Comparison of ENCODE assay signal across 23 cellular contexts in genomic region chr4:140738111-140738510, GRCh38.
"Had no signal": no experiment of that assay in that cellular context is flagged by ENCODE, and none has a peak within 500 bp of the region (broad histone marks: within the 10 kb centered on the region; RNA-seq: fewer than 3 reads in every experiment).

No MANE protein-coding gene starts in this region.

- H3K36me3 ChIP-seq: esophagus squamous epithelium, heart right ventricle, right lobe of liver, thoracic aorta, vagina had no signal

- H3K36me3 Mint-ChIP-seq: activated naive CD4-positive, alpha-beta T cell treated with anti-CD3 and anti-CD28 coated beads, Interleukin-2, amount 50 U/mL, for 24 hours; natural killer cell treated with Interleukin-12 subunit alpha and Interleukin-12 subunit beta and Interleukin-15 and Interleukin-18, amount 100 ng/mL, for 72 hours had no signal

- H3K4me1 Mint-ChIP-seq: activated CD4-positive, alpha-beta memory T cell treated with anti-CD3 and anti-CD28 coated beads, Interleukin-2, amount 10 ng/mL, durations not matched to agents 7 days and 5 days; activated CD4-positive, alpha-beta T cell treated with anti-CD3 and anti-CD28 coated beads, Interleukin-2, amount 10 ng/mL, durations not matched to agents 7 days and 5 days; activated naive CD4-positive, alpha-beta T cell treated with anti-CD3 and anti-CD28 coated beads, Interleukin-2, amount 50 U/mL, for 24 hours had no signal

- ATAC-seq: left ventricle myocardium superior; mucosa of descending colon; natural killer cell treated with Interleukin-12 subunit alpha and Interleukin-12 subunit beta and Interleukin-15 and Interleukin-18, amount 100 ng/mL, for 72 hours had no signal

- H3K9me3 Mint-ChIP-seq: activated CD4-positive, alpha-beta memory T cell treated with anti-CD3 and anti-CD28 coated beads, Interleukin-2, amount 10 ng/mL, durations not matched to agents 7 days and 5 days; activated CD4-positive, alpha-beta T cell treated with anti-CD3 and anti-CD28 coated beads, Interleukin-2, amount 10 ng/mL, durations not matched to agents 7 days and 5 days; activated naive CD4-positive, alpha-beta T cell treated with anti-CD3 and anti-CD28 coated beads, Interleukin-2, amount 50 U/mL, for 24 hours; activated T-cell treated with anti-CD3 and anti-CD28 coated beads, Interleukin-2, amount 50 U/mL, for 24 hours; natural killer cell treated with Interleukin-12 subunit alpha and Interleukin-12 subunit beta and Interleukin-15 and Interleukin-18, amount 100 ng/mL, for 72 hours; stimulated activated naive CD8-positive, alpha-beta T cell treated with anti-CD3 and anti-CD28 coated beads, Interleukin-15, Interleukin-2, amounts not matched to agents 100 ng/mL and 50 ng/mL, for 24 hours had no signal

- H3K9me3 ChIP-seq: esophagus squamous epithelium, heart right ventricle, mucosa of descending colon, right lobe of liver, thoracic aorta, vagina had no signal

- H3K4me3 Mint-ChIP-seq: activated CD4-positive, alpha-beta memory T cell treated with anti-CD3 and anti-CD28 coated beads, Interleukin-2, amount 10 ng/mL, durations not matched to agents 7 days and 5 days; activated CD4-positive, alpha-beta T cell treated with anti-CD3 and anti-CD28 coated beads, Interleukin-2, amount 10 ng/mL, durations not matched to agents 7 days and 5 days; activated naive CD4-positive, alpha-beta T cell treated with anti-CD3 and anti-CD28 coated beads, Interleukin-2, amount 50 U/mL, for 24 hours; activated T-cell treated with anti-CD3 and anti-CD28 coated beads, Interleukin-2, amount 50 U/mL, for 24 hours; natural killer cell treated with Interleukin-12 subunit alpha and Interleukin-12 subunit beta and Interleukin-15 and Interleukin-18, amount 100 ng/mL, for 72 hours; stimulated activated naive CD8-positive, alpha-beta T cell treated with anti-CD3 and anti-CD28 coated beads, Interleukin-15, Interleukin-2, amounts not matched to agents 100 ng/mL and 50 ng/mL, for 24 hours had no signal

- H3K27me3 ChIP-seq: esophagus squamous epithelium, heart right ventricle, right lobe of liver, vagina had no signal

- H3K4me3 ChIP-seq: esophagus squamous epithelium, heart right ventricle, mucosa of descending colon, right lobe of liver, thoracic aorta, vagina had no signal

- H3K27ac Mint-ChIP-seq: activated CD4-positive, alpha-beta memory T cell treated with anti-CD3 and anti-CD28 coated beads, Interleukin-2, amount 10 ng/mL, durations not matched to agents 7 days and 5 days; activated CD4-positive, alpha-beta T cell treated with anti-CD3 and anti-CD28 coated beads, Interleukin-2, amount 10 ng/mL, durations not matched to agents 7 days and 5 days; activated naive CD4-positive, alpha-beta T cell treated with anti-CD3 and anti-CD28 coated beads, Interleukin-2, amount 50 U/mL, for 24 hours; activated T-cell treated with anti-CD3 and anti-CD28 coated beads, Interleukin-2, amount 50 U/mL, for 24 hours; natural killer cell treated with Interleukin-12 subunit alpha and Interleukin-12 subunit beta and Interleukin-15 and Interleukin-18, amount 100 ng/mL, for 72 hours; stimulated activated naive CD8-positive, alpha-beta T cell treated with anti-CD3 and anti-CD28 coated beads, Interleukin-15, Interleukin-2, amounts not matched to agents 100 ng/mL and 50 ng/mL, for 24 hours had no signal

- DNase-seq: activated CD4-positive, alpha-beta memory T cell treated with anti-CD3 and anti-CD28 coated beads, Interleukin-2, amount 10 ng/mL, durations not matched to agents 7 days and 5 days; activated CD4-positive, alpha-beta T cell treated with anti-CD3 and anti-CD28 coated beads, Interleukin-2, amount 10 ng/mL, durations not matched to agents 7 days and 5 days; activated CD4-positive, CD25-positive, alpha-beta regulatory T cell treated with anti-CD3 and anti-CD28 coated beads, Interleukin-2, amount 50 U/mL, for 72 hours; activated CD8-positive, alpha-beta memory T cell treated with anti-CD3 and anti-CD28 coated beads, Interleukin-2, amount 50 U/mL, for 48 hours; activated gamma-delta T cell; activated T-cell treated with anti-CD3 and anti-CD28 coated beads, Interleukin-2, amount 50 U/mL, for 24 hours; effector CD4-positive, alpha-beta T cell; esophagus squamous epithelium; foreskin melanocyte; heart right ventricle; islet precursor cell; left ventricle myocardium superior; mucosa of descending colon; posterior cingulate gyrus; right lobe of liver; stimulated activated CD4-positive, alpha-beta T cell treated with anti-CD3 and anti-CD28 coated beads, Interleukin-12 subunit alpha, Interleukin-12 subunit beta, amount 100 ng/mL, for 4 hours; stimulated activated CD4-positive, alpha-beta T cell treated with anti-CD3 and anti-CD28 coated beads, Interleukin-4, amount 100 ng/mL, for 1 hour; trophoblast cell had no signal
